In the genomic region with DNA sequence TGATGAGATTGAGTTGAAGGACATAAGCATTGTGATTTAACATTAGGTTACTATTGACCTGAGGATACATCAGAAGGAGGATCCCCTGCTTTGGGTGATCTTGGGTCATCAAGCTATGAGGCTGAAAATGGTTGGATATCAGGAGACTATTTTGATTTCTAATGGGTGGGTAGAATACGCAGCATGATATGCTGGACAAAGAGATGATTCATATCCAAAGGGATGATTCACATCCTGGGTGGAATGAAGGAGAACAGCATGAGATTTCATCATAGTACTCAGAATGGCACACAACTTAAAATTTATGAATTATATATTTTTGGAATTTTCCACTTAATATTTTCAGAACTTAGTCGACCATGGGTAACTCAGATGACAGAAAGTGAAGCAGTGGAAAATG, we compare ENCODE assay signal across 15 cellular contexts.
DNase-seq lines count a peak whose midpoint lies in the region; ATAC-seq, FAIRE-seq and TF ChIP-seq lines count a peak whose summit lies in the region.
"Had no signal": no experiment of that assay in that cellular context is flagged by ENCODE, and none has a peak within 500 bp of the region (broad histone marks: within the 10 kb centered on the region; RNA-seq: fewer than 3 reads in every experiment).

No MANE protein-coding gene starts in this region.

- TF ChIP-seq RAD21 in A549 (conservative IDR thresholded peaks at IDR 0.05 in 1 of 2, IDR thresholded peaks at IDR 0.05 in 1 of 2), result no peak

- CTCF ChIA-PET in A549 (lab: Yijun Ruan, JAX), result no interaction called here

- H3K36me3 ChIP-seq in spleen, result no peaks in the 10 kb centered on the region
- H3K36me3 ChIP-seq: esophagus muscularis mucosa, Peyer's patch, tibial artery had no signal

- H3K4me3 ChIP-seq in A549 (no peak overlapping the region), foreskin fibroblast (ENCODE audit: low read depth in 1 of 2, low read length in 2 of 2) (no peak overlapping the region), spleen (no peak overlapping the region)
- H3K4me3 ChIP-seq: esophagus muscularis mucosa, Peyer's patch, tibial artery had no signal

- no peak for TF ChIP-seq CTCF in A549 (IDR thresholded peaks at IDR 0.05)
- no peak for TF ChIP-seq CTCF in foreskin fibroblast (IDR thresholded peaks at IDR 0.05; ENCODE audit: low read depth, low read length)
- no peak for TF ChIP-seq CTCF in spleen (IDR thresholded peaks at IDR 0.05 in 8 of 11, conservative IDR thresholded peaks at IDR 0.05 in 3 of 11)

- peak overlapping the region; percentile 50 for H3K4me2 ChIP-seq in A549

- no peaks in the 10 kb centered on the region for H3K27me3 ChIP-seq in spleen (replicated peaks in 1 of 7)
- H3K27me3 ChIP-seq: esophagus muscularis mucosa, Peyer's patch, tibial artery had no signal

- intact Hi-C loops in spleen (cut with DNase I; ENCODE audit: low total_unique reads), result no loop called here

- DNase-seq in A549 (ENCODE audit: low read depth in 1 of 2, low spot score in 1 of 2) (peak; percentile 14 to 73), HTR-8/SVneo (ENCODE audit: insufficient read length, low spot score) (peak; percentile 4), amniotic epithelial cell (ENCODE audit: low read depth) (peak; percentile 84), foreskin fibroblast (peak; percentile 4 to 50), spleen (no peak), NCI-H1105 treated with DMSO at 0.1 percent for 48 hours (lab: John Stamatoyannopoulos, UW) (no peak), CD1c-positive myeloid dendritic cell (ENCODE audit: extremely low spot score) (no peak)
- DNase-seq: NCI-H774; Peyer's patch; right cardiac atrium; stimulated activated CD4-positive, alpha-beta T cell treated with anti-CD3 and anti-CD28 coated beads, Interleukin-4, amount 100 ng/mL, for 4 hours; tibial artery had no signal

- peak in 1 of 2 experiments; percentile 39; a peak in 1 of 5 replicates for TF ChIP-seq EP300 in A549 (IDR thresholded peaks at IDR 0.05)

- H3K9me3 ChIP-seq in A549 (no peaks in the 10 kb centered on the region; the same call in 2 of the 3 replicates), spleen (peaks cover 0 to 6% (median 0%) of the 10 kb centered on the region in 8 donors)
- H3K9me3 ChIP-seq: esophagus muscularis mucosa, Peyer's patch, tibial artery had no signal

- 11% methylated on average over 2 of the region's 2 CpGs for WGBS in A549 (ENCODE audit: missing lambda C conversion rate)
- 73 to 89% (median 79%) methylated on average over 2 of the region's 2 CpGs for WGBS in spleen, 5 donors

- no peak for TF ChIP-seq POLR2A in A549 (IDR thresholded peaks at IDR 0.05; ENCODE audit: low read length)
- no peak for TF ChIP-seq POLR2A in spleen (IDR thresholded peaks at IDR 0.05)

- POLR2A ChIA-PET in A549 (lab: Yijun Ruan, JAX), result no interaction called here

- FAIRE-seq in A549 (lab: Jason Lieb, UNC) (peak; percentile 61), HTR-8/SVneo (lab: Jason Lieb, UNC) (no peak)
- FAIRE-seq: G401.6 had no signal

- ATAC-seq in A549 (peak; percentile 87 to 95), HG02759 (IDR thresholded peaks at IDR 0.05; ENCODE audit: unreplicated experiment) (no peak)
- ATAC-seq: right cardiac atrium had no signal

- H3K4me1 ChIP-seq in A549 (peaks cover 14% of the 10 kb centered on the region), spleen (no peaks in the 10 kb centered on the region)
- H3K4me1 ChIP-seq: esophagus muscularis mucosa, Peyer's patch, tibial artery had no signal

- H3K27ac ChIP-seq in A549, result peak overlapping the region; percentile 63 to 91
- no peak overlapping the region for H3K27ac ChIP-seq in spleen
- H3K27ac ChIP-seq: esophagus muscularis mucosa, Peyer's patch, tibial artery had no signal

TF ChIP-seq in A549, 52 proteins besides CTCF, POLR2A, EP300 and RAD21:
- peak in 1 of 2 experiments; percentile 35; a peak in 2 of 5 replicates for TF ChIP-seq JUN (IDR thresholded peaks at IDR 0.05)
- no peak for TF ChIP-seq EHF (CRISPR knock-in tag; IDR thresholded peaks at IDR 0.05)
- no peak for TF ChIP-seq TP53 (CRISPR knock-in tag; IDR thresholded peaks at IDR 0.05)
- TF ChIP-seq JUNB (IDR thresholded peaks at IDR 0.05), result peak; percentile 88
- peak; percentile 62 to 79 for TF ChIP-seq CEBPB (IDR thresholded peaks at IDR 0.05)
- no peak for TF ChIP-seq NPAS2 (CRISPR knock-in tag; IDR thresholded peaks at IDR 0.05; ENCODE audit: borderline replicate concordance)
- peak; percentile 92 for TF ChIP-seq FOSL2 (IDR thresholded peaks at IDR 0.05)
- peak; percentile 91 for TF ChIP-seq FOSL2 (CRISPR knock-in tag; IDR thresholded peaks at IDR 0.05)
- TF ChIP-seq, protein P1, sequence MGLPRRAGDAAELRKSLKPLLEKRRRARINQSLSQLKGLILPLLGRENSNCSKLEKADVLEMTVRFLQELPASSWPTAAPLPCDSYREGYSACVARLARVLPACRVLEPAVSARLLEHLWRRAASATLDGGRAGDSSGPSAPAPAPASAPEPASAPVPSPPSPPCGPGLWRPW (IDR thresholded peaks at IDR 0.05), result peak; percentile 51
- no peak for TF ChIP-seq HOXA7 (CRISPR knock-in tag; IDR thresholded peaks at IDR 0.05)
- no peak for TF ChIP-seq NR3C1 (IDR thresholded peaks at IDR 0.05)
- TF ChIP-seq, protein P2, sequence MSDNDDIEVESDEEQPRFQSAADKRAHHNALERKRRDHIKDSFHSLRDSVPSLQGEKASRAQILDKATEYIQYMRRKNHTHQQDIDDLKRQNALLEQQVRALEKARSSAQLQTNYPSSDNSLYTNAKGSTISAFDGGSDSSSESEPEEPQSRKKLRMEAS (IDR thresholded peaks at IDR 0.05), result 0 out of 2 replicates have a peak, but pooled peaks have one; percentile 30

Comparison
In these comparisons a context has a peak if more than half of its experiments do, and no peak if none do; other contexts are left out.
1. DNase-seq: peak in A549 (2 of 2), HTR-8/SVneo (single experiment), amniotic epithelial cell (single experiment) and foreskin fibroblast (2 of 2); none in spleen (single experiment), NCI-H1105 treated with DMSO at 0.1 percent for 48 hours (single experiment) and CD1c-positive myeloid dendritic cell (single experiment).
2. H3K27ac ChIP-seq: peak in A549 (2 of 2); none in spleen (0 of 8).